ENCODE assay signal across 8 cellular contexts in the genomic region with DNA sequence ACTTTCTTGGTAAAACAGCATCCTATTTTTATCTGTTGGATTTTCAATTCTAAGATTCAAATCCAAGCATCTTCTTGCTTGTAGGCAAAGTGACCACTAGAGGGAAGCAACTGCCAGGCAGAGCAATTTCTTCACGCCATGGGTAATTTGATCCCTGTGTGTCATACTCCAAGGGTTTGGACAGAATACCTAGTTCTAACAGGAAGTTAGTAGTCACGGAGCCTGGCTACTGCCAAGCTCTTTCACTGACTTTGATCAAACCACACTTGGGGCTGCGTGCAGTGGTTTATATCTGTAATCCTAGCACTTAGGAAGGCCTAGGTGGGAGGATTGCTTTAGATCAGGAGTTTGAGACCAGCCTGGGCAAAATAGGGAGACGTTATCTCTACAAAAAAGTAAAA.
DNase-seq lines count a peak whose midpoint lies in the region; ATAC-seq and TF ChIP-seq lines count a peak whose summit lies in the region.

No MANE protein-coding gene starts in this region.

- H3K4me1 ChIP-seq in SJSA1 (replicated peaks) (peaks cover 65% of the 10 kb centered on the region), esophagus squamous epithelium (peaks cover 7 to 58% (median 12%) of the 10 kb centered on the region in 3 donors)

- H3K4me3 ChIP-seq in AG09309 (ENCODE audit: control insufficient read depth, low read depth, low read length): no peak overlapping the region
- no peak overlapping the region for H3K4me3 ChIP-seq in SJSA1
- no peak overlapping the region for H3K4me3 ChIP-seq in esophagus squamous epithelium

- peak; percentile 81 for TF ChIP-seq CTCF in AG09309 (IDR thresholded peaks at IDR 0.05; ENCODE audit: control insufficient read depth, insufficient read depth, low read depth, low read length, missing control alignments)
- peak; percentile 45 to 90 (median 84) for TF ChIP-seq CTCF in esophagus squamous epithelium (IDR thresholded peaks at IDR 0.05)

- WGBS in esophagus squamous epithelium, 2 donors: 5 to 6% methylated on average over 4 of the region's 4 CpGs

- TF ChIP-seq POLR2A in esophagus squamous epithelium (IDR thresholded peaks at IDR 0.05): no peak

- ATAC-seq in GM19351 (IDR thresholded peaks at IDR 0.05; ENCODE audit: unreplicated experiment): peak; percentile 62

- peak; percentile 100 for DNase-seq in AG09309 (ENCODE audit: low read depth)
- DNase-seq in NCI-H1417 treated with DMSO at 0.1 percent for 48 hours (lab: John Stamatoyannopoulos, UW): peak; percentile 63
- DNase-seq in SJSA1 (ENCODE audit: low read depth in 1 of 2, low spot score in 2 of 2): peak; percentile 80 to 87
- DNase-seq in esophagus squamous epithelium (lab: John Stamatoyannopoulos, UW): no peak
- DNase-seq in myocyte (ENCODE audit: low read depth): peak; percentile 97
- no peak for DNase-seq in activated CD8-positive, alpha-beta memory T cell treated with anti-CD3 and anti-CD28 coated beads, Interleukin-2, amount 50 U/mL, for 4 hours
- no peak for DNase-seq in T-helper 9 cell

- H3K36me3 ChIP-seq in SJSA1: no peaks in the 10 kb centered on the region
- H3K36me3 ChIP-seq in esophagus squamous epithelium: no peaks in the 10 kb centered on the region

- H3K27me3 ChIP-seq in SJSA1 (replicated peaks): no peaks in the 10 kb centered on the region
- peaks cover 0 to 3% (median 0%) of the 10 kb centered on the region in 4 donors for H3K27me3 ChIP-seq in esophagus squamous epithelium

- H3K9me3 ChIP-seq in SJSA1 (replicated peaks) (no peaks in the 10 kb centered on the region), esophagus squamous epithelium (no peaks in the 10 kb centered on the region)

- intact Hi-C loops in esophagus squamous epithelium (cut with DNase I): loop anchor here (10.0 kb wide), 3 partner anchors 293 to 1073 kb away; no protein-coding TSS in a partner anchor

- peak overlapping the region; percentile 91 for H3K27ac ChIP-seq in SJSA1
- H3K27ac ChIP-seq in esophagus squamous epithelium: peak overlapping the region; percentile 45 to 63 (median 56)

Comparison
In these comparisons a context has a peak if more than half of its experiments do, and no peak if none do; other contexts are left out.
1. DNase-seq: peak in AG09309 (single experiment), NCI-H1417 treated with DMSO at 0.1 percent for 48 hours (single experiment), SJSA1 (2 of 2) and myocyte (single experiment); none in esophagus squamous epithelium (single experiment), activated CD8-positive, alpha-beta memory T cell treated with anti-CD3 and anti-CD28 coated beads, Interleukin-2, amount 50 U/mL, for 4 hours (single experiment) and T-helper 9 cell (single experiment).